8 cellular contexts compared by ENCODE assay signal in the genomic region with DNA sequence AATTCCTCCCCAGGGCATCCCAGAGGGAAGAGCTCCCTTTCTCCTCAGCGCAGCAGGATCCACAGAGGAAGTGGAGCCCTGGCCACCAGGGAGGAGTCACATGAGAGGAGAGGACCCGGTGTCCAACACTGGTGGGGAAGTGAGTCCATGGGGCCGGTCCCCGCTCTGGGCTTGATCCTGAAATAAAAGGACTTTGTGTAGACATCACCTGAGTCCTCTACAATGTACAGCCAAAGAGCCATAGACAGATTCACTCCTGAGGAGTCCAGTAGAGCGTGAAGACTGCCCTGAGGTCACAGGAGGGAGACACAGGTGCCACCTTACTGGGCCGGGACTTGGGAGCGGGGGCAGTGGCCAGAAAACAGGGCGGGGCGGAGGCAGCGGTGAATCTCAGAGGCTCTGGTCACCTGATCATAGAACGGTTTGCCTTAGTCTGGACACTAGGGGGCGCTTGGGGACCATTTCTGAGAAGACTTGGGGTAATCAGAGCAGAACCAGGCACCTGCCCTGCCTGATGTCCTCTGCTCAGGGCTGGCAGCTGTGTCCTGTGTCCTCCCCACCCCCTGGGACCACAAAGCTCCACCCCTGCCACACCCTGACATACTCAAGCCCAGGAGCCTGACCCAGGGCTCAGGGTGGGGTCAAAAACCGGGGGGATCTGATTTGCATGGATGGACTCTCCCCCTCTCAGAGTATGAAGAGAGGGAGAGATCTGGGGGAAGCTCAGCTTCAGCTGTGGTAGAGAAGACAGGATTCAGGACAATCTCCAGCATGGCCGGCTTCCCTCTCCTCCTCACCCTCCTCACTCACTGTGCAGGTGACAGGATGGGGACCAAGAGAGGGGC.
DNase-seq lines count a peak whose midpoint lies in the region; ATAC-seq and TF ChIP-seq lines count a peak whose summit lies in the region.

No MANE protein-coding gene starts in this region.

- DNase-seq in DMS153 (lab: John Stamatoyannopoulos, UW): peak; percentile 83
- peak; percentile 78 for DNase-seq in GM23248
- peak; percentile 93 for DNase-seq in NAMALWA (ENCODE audit: low spot score)
- DNase-seq in SK-MEL-5 (ENCODE audit: low read depth, low spot score): peak; percentile 89
- DNase-seq in activated naive CD4-positive, alpha-beta T cell treated with Interleukin-2 at 50 U/mL for 16 hours: peak; percentile 70
- DNase-seq in Right ventricle myocardium superior: peak; percentile 76
- peak; percentile 55 to 80 for DNase-seq in psoas muscle

- H3K36me3 ChIP-seq in GM23248 (ENCODE audit: low read depth) (no peaks in the 10 kb centered on the region), psoas muscle (ENCODE audit: insufficient read depth in 1 of 2, low read depth in 1 of 2) (no peaks in the 10 kb centered on the region)

- no peaks in the 10 kb centered on the region for H3K9me3 ChIP-seq in GM23248 (ENCODE audit: low read depth)
- H3K9me3 ChIP-seq in psoas muscle: no peaks in the 10 kb centered on the region

- peaks cover 8% of the 10 kb centered on the region; the same call in 1 of the 2 replicates for H3K27me3 ChIP-seq in GM23248 (replicated peaks; ENCODE audit: insufficient read depth)
- peaks cover 0 to 20% (median 3%) of the 10 kb centered on the region in 3 donors for H3K27me3 ChIP-seq in psoas muscle (ENCODE audit: insufficient read depth in 3 of 3, low read length in 2 of 3)

- no peak overlapping the region for H3K4me2 ChIP-seq in GM23248 (ENCODE audit: unreplicated experiment)

- H3F3A ChIP-seq in GM23248 (ENCODE audit: insufficient read depth): no peaks in the 10 kb centered on the region

- WGBS in GM23248 (ENCODE audit: low coverage in 1 of 2, low lambda C conversion rate in 2 of 2, missing lambda C conversion rate in 2 of 2), 2 experiments: 32 to 33% methylated on average over 13 of the region's 14 CpGs
- WGBS in psoas muscle, 3 donors: 12 to 17% (median 15%) methylated on average over 12 to 14 of the region's 14 CpGs

- H3K79me2 ChIP-seq in GM23248 (ENCODE audit: insufficient read depth): no peaks in the 10 kb centered on the region

- H3K4me3 ChIP-seq in GM23248: no peak overlapping the region
- H3K4me3 ChIP-seq in psoas muscle: no peak overlapping the region

- no peak overlapping the region for H3K9ac ChIP-seq in GM23248

- peak; percentile 38 for TF ChIP-seq CTCF in psoas muscle (IDR thresholded peaks at IDR 0.05)

- no peak overlapping the region for H2AFZ ChIP-seq in GM23248

- ATAC-seq in Right ventricle myocardium superior (ENCODE audit: poor library complexity) (peak; percentile 93), psoas muscle (peak; percentile 49 to 76 (median 68)), HG03097 (IDR thresholded peaks at IDR 0.05; ENCODE audit: low FRiP score, unreplicated experiment) (no peak)

- H3K9me2 ChIP-seq in GM23248 (ENCODE audit: insufficient read depth): no peaks in the 10 kb centered on the region

- in situ Hi-C loops in GM23248 (cut with MboI): no loop called here
- in situ Hi-C loops in SK-MEL-5 (cut with HindIII; ENCODE audit: low pct_unique_long_range_greater_than_20kb, low sequenced_read_pairs): no loop called here

- intact Hi-C loops in Right ventricle myocardium superior (cut with DNase I) (no loop called here), psoas muscle (cut with DNase I) (no loop called here)

- no peak overlapping the region for H3K27ac ChIP-seq in GM23248
- no peak overlapping the region for H3K27ac ChIP-seq in psoas muscle

- H3K4me1 ChIP-seq in GM23248 (ENCODE audit: insufficient read depth) (no peaks in the 10 kb centered on the region), psoas muscle (no peaks in the 10 kb centered on the region)

- H4K20me1 ChIP-seq in GM23248 (ENCODE audit: insufficient read depth): no peaks in the 10 kb centered on the region
